8 cellular contexts compared by ENCODE assay signal in the genomic region with DNA sequence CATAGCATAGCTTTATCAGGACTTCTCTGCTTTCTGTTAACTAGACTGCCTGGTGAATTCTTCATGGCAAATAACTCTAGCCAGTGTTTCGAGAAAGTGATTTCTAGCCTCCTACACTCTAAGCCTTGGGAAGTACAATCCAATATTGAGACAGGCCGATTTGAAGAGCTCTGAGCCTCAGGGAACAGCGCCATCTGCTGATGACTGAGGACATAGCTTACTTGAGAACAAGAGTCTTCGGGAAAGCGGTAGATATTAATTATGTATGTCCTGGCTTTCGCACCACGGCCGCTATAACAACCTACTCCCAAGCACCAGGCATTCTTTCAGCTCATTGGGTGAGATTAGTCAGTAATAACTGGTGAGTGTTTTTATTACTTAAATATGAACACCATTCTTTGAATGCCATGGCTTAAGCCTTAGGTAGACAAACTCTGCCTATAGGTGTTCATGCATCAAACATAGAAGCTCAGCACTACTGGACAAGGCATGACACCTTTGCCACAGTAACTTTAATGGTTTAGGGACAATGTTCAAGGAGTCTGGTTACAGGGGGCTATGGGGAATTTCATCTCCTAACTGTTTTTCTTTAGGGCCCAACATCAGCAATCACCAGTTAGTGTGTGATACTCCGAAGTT.
DNase-seq lines count a peak whose midpoint lies in the region; ATAC-seq, FAIRE-seq and TF ChIP-seq lines count a peak whose summit lies in the region.

No MANE protein-coding gene starts in this region.

- H4K20me1 ChIP-seq in SK-N-SH (ENCODE audit: insufficient read depth): no peaks in the 10 kb centered on the region
- H4K20me1 ChIP-seq in endothelial cell of umbilical vein (replicated peaks; ENCODE audit: control insufficient read depth, extremely low read depth, insufficient read depth, low read length): no peaks in the 10 kb centered on the region

- H3K79me2 ChIP-seq in SK-N-SH (ENCODE audit: insufficient read depth) (no peaks in the 10 kb centered on the region), endothelial cell of umbilical vein (ENCODE audit: control insufficient read depth, insufficient read depth, low read length) (no peaks in the 10 kb centered on the region), mesendoderm (ENCODE audit: control insufficient read depth, insufficient read depth, low read length) (no peaks in the 10 kb centered on the region)

- no peaks in the 10 kb centered on the region for H3F3A ChIP-seq in SK-N-SH (replicated peaks; ENCODE audit: insufficient read depth)

- H3K4me1 ChIP-seq in SK-N-SH (ENCODE audit: control insufficient read depth in 1 of 2, insufficient read depth in 2 of 2, low read depth in 1 of 2, low read length in 1 of 2) (no peaks in the 10 kb centered on the region), endothelial cell of umbilical vein (ENCODE audit: control insufficient read depth, extremely low read depth, insufficient read depth, low read length) (no peaks in the 10 kb centered on the region), mesendoderm (ENCODE audit: control insufficient read depth, low read depth, low read length) (no peaks in the 10 kb centered on the region), upper lobe of right lung (no peaks in the 10 kb centered on the region)

- H3K27ac Mint-ChIP-seq in activated T-cell treated with anti-CD3 and anti-CD28 coated beads, Interleukin-2, amount 50 U/mL, for 24 hours: no peak overlapping the region

- CTCF ChIA-PET in SK-N-SH (lab: Yijun Ruan, JAX): interaction anchor here (0.6 to 1.6 kb wide), 46 partner anchors 8 to 1436 kb away, joined by 3 to 27 read pairs (median 4); no protein-coding TSS in a partner anchor
- CTCF ChIA-PET in endothelial cell of umbilical vein (lab: Charles Lee): interaction anchor here (0.6 to 4.2 kb wide), 106 partner anchors 9 to 1436 kb away, joined by 3 to 44 read pairs (median 4); a partner anchor contains a TSS

- no peak overlapping the region for H3K4me2 ChIP-seq in SK-N-SH
- H3K4me2 ChIP-seq in endothelial cell of umbilical vein (ENCODE audit: insufficient read depth, low read length): no peak overlapping the region
- no peak overlapping the region for H3K4me2 ChIP-seq in mesendoderm (ENCODE audit: low read length)

- intact Hi-C loops in endothelial cell of umbilical vein (cut with micrococcal nuclease) (loop anchor here (1.0 to 5.0 kb wide), 9 partner anchors 174 to 1144 kb away; no protein-coding TSS in a partner anchor), upper lobe of right lung (cut with DNase I) (no loop called here)

- H3K23ac ChIP-seq in mesendoderm (ENCODE audit: low read length): no peak overlapping the region

- no peak overlapping the region for H3K18ac ChIP-seq in mesendoderm (ENCODE audit: low read length)

- H3K9ac ChIP-seq in SK-N-SH: no peak overlapping the region
- H3K9ac ChIP-seq in endothelial cell of umbilical vein (replicated peaks; ENCODE audit: extremely low read depth, insufficient read depth, low read length): no peak overlapping the region
- no peak overlapping the region for H3K9ac ChIP-seq in mesendoderm (ENCODE audit: low read length)

- TF ChIP-seq POLR2A in endothelial cell of umbilical vein (IDR thresholded peaks at IDR 0.05; ENCODE audit: low read depth, low read length): no peak

- no peaks in the 10 kb centered on the region for H3K79me1 ChIP-seq in mesendoderm (ENCODE audit: low read length)

- H3K27me3 Mint-ChIP-seq in activated T-cell treated with anti-CD3 and anti-CD28 coated beads, Interleukin-2, amount 50 U/mL, for 24 hours: no peaks in the 10 kb centered on the region

- peaks cover 5% of the 10 kb centered on the region for H3K9me3 Mint-ChIP-seq in activated T-cell treated with anti-CD3 and anti-CD28 coated beads, Interleukin-2, amount 50 U/mL, for 24 hours

- no peak overlapping the region for H2AFZ ChIP-seq in SK-N-SH (ENCODE audit: low read depth)
- peak overlapping the region; percentile 80 for H2AFZ ChIP-seq in endothelial cell of umbilical vein (ENCODE audit: low read depth, low read length)

- POLR2A ChIA-PET in SK-N-SH (lab: Yijun Ruan, JAX) (no interaction called here), endothelial cell of umbilical vein (lab: Charles Lee) (interaction anchor here (0.6 kb wide), 1 partner anchor 573 kb away, joined by 3 read pairs; no protein-coding TSS in a partner anchor)

- H3K9me2 ChIP-seq in SK-N-SH: no peaks in the 10 kb centered on the region

- no peak overlapping the region for H3K4ac ChIP-seq in mesendoderm (ENCODE audit: low read depth, low read length)

- no peaks in the 10 kb centered on the region for H3K9me1 ChIP-seq in endothelial cell of umbilical vein (replicated peaks; ENCODE audit: control insufficient read depth, extremely low read depth, insufficient read depth, low read length)

- TF ChIP-seq CTCF in HFF-Myc (IDR thresholded peaks at IDR 0.05; ENCODE audit: low read depth, low read length, missing control alignments) (peak; percentile 90), SK-N-SH (IDR thresholded peaks at IDR 0.05) (peak; percentile 85), endothelial cell of umbilical vein (IDR thresholded peaks at IDR 0.05; ENCODE audit: extremely low read depth in 1 of 2, insufficient read depth in 1 of 2, low read depth in 1 of 2, low read length in 2 of 2) (peak; percentile 86), upper lobe of right lung (IDR thresholded peaks at IDR 0.05) (peak; percentile 76)

- no peak overlapping the region for H2BK120ac ChIP-seq in mesendoderm (ENCODE audit: low read depth, low read length)

- H2BK5ac ChIP-seq in mesendoderm (ENCODE audit: low read length): no peak overlapping the region

- H3K27ac ChIP-seq in SK-N-SH (ENCODE audit: low read depth in 2 of 2, low read length in 1 of 2) (no peak overlapping the region), endothelial cell of umbilical vein (ENCODE audit: insufficient read depth, low read depth, low read length) (no peak overlapping the region), mesendoderm (ENCODE audit: low read depth, low read length) (no peak overlapping the region), upper lobe of right lung (no peak overlapping the region)

- H3K9me3 ChIP-seq in SK-N-SH (no peaks in the 10 kb centered on the region), endothelial cell of umbilical vein (replicated peaks; ENCODE audit: control insufficient read depth, insufficient read depth, low read length) (no peaks in the 10 kb centered on the region), upper lobe of right lung (no peaks in the 10 kb centered on the region)

- no peak for TF ChIP-seq EP300 in SK-N-SH (IDR thresholded peaks at IDR 0.05; ENCODE audit: borderline replicate concordance in 1 of 2, low read depth in 1 of 2, low read length in 1 of 2)

- TF ChIP-seq RAD21 in SK-N-SH (IDR thresholded peaks at IDR 0.05; ENCODE audit: low read length): peak; percentile 76

- BruUV-seq in endothelial cell of umbilical vein (replicated peaks; lab: Mats Ljungman, UMichigan): no TSS peak

- no peaks in the 10 kb centered on the region for H3K36me3 ChIP-seq in SK-N-SH (replicated peaks in 1 of 2; ENCODE audit: control insufficient read depth in 1 of 2, insufficient read depth in 2 of 2, low read length in 1 of 2)
- H3K36me3 ChIP-seq in endothelial cell of umbilical vein (ENCODE audit: control insufficient read depth in 2 of 2, extremely low read depth in 1 of 2, insufficient read depth in 2 of 2, low read length in 2 of 2): no peaks in the 10 kb centered on the region
- no peaks in the 10 kb centered on the region for H3K36me3 ChIP-seq in mesendoderm (ENCODE audit: control insufficient read depth, insufficient read depth, low read length)
- H3K36me3 ChIP-seq in upper lobe of right lung: no peaks in the 10 kb centered on the region

- dilution Hi-C loops in endothelial cell of umbilical vein (cut with MboI; ENCODE audit: extremely low pct_ligation_motif_present, low sequenced_read_pairs): no loop called here

- H4K8ac ChIP-seq in mesendoderm (ENCODE audit: low read depth, low read length): no peak overlapping the region

- FAIRE-seq in endothelial cell of umbilical vein (lab: Jason Lieb, UNC): peak; percentile 76

- no peak overlapping the region for H2AK5ac ChIP-seq in mesendoderm (ENCODE audit: low read length)

- no peak overlapping the region for H4K5ac ChIP-seq in mesendoderm (ENCODE audit: low read length)

- DNase-seq in activated T-cell treated with anti-CD3 and anti-CD28 coated beads for 48 hours (ENCODE audit: low read depth): peak; percentile 12
- no peak for DNase-seq in activated T-cell treated with anti-CD3 and anti-CD28 coated beads, Interleukin-2, amount 50 U/mL, for 24 hours
- peak; percentile 61 for DNase-seq in HFF-Myc (ENCODE audit: extremely low read depth, low read depth)
- DNase-seq in NCI-H1417 (lab: John Stamatoyannopoulos, UW): peak; percentile 76 to 94 (median 91)
- DNase-seq in SK-N-SH: peak; percentile 29
- DNase-seq in endothelial cell of umbilical vein (ENCODE audit: low read depth, low spot score): peak; percentile 88
- peak; percentile 72 for DNase-seq in mesendoderm
- DNase-seq in upper lobe of right lung: peak; percentile 67

- 7% methylated on average over 9 of the region's 9 CpGs for WGBS in SK-N-SH (ENCODE audit: low lambda C conversion rate)
- no CpG with 5 or more reads among the region's 9 CpGs for WGBS in mesendoderm (ENCODE audit: extremely low coverage, insufficient coverage, low lambda C conversion rate)

- H3K56ac ChIP-seq in mesendoderm (ENCODE audit: low read length): no peak overlapping the region

- no peaks in the 10 kb centered on the region for H3K36me3 Mint-ChIP-seq in activated T-cell treated with anti-CD3 and anti-CD28 coated beads, Interleukin-2, amount 50 U/mL, for 24 hours (ENCODE audit: low read depth)

- peak; percentile 94 for ATAC-seq in upper lobe of right lung

- no peaks in the 10 kb centered on the region; the same call in 1 of the 2 replicates for H3K27me3 ChIP-seq in SK-N-SH (ENCODE audit: insufficient read depth)
- H3K27me3 ChIP-seq in endothelial cell of umbilical vein (ENCODE audit: control insufficient read depth in 2 of 2, insufficient read depth in 2 of 2, low read length in 2 of 2): peaks cover 0 to 2% of the 10 kb centered on the region in 2 experiments
- H3K27me3 ChIP-seq in mesendoderm (ENCODE audit: insufficient read depth, low read length, poor library complexity): no peaks in the 10 kb centered on the region
- peaks cover 9% of the 10 kb centered on the region for H3K27me3 ChIP-seq in upper lobe of right lung

- no peak overlapping the region for H3K4me3 Mint-ChIP-seq in activated T-cell treated with anti-CD3 and anti-CD28 coated beads, Interleukin-2, amount 50 U/mL, for 24 hours

- H2BK15ac ChIP-seq in mesendoderm (replicated peaks; ENCODE audit: low read depth): no peak overlapping the region

- H3K4me3 ChIP-seq in HFF-Myc (replicated peaks; ENCODE audit: low read depth, low read length): no peak overlapping the region
- H3K4me3 ChIP-seq in SK-N-SH (ENCODE audit: low read depth in 2 of 2, low read length in 1 of 2): no peak overlapping the region; a peak in 1 of 4 replicates
- H3K4me3 ChIP-seq in endothelial cell of umbilical vein (replicated peaks in 1 of 3; ENCODE audit: insufficient read depth in 1 of 3, low read depth in 1 of 3, low read length in 3 of 3): no peak overlapping the region
- no peak overlapping the region for H3K4me3 ChIP-seq in mesendoderm (ENCODE audit: low read length)
- H3K4me3 ChIP-seq in upper lobe of right lung: no peak overlapping the region

- H3K4me1 Mint-ChIP-seq in activated T-cell treated with anti-CD3 and anti-CD28 coated beads, Interleukin-2, amount 50 U/mL, for 24 hours (ENCODE audit: low read depth): no peaks in the 10 kb centered on the region
